In genomic region chr4:176319704-176320339, GRCh38 we compare ENCODE assay signal across 8 cellular contexts. TPM values are rescaled to one million over a fixed set of nuclear protein-coding genes. Genes with fewer than 3 reads are reported as not detected.
DNase-seq lines count a peak whose midpoint lies in the region; ATAC-seq, FAIRE-seq and TF ChIP-seq lines count a peak whose summit lies in the region.

Gene SPCS3 (plus strand): TSS chr4:176319966. CDS start chr4:176320077, 111 bp downstream.

- intact Hi-C loops in OCI-LY7 (cut with micrococcal nuclease; ENCODE audit: unreplicated experiment): loop anchor here (1.0 to 10.0 kb wide), 5 partner anchors 11 to 1395 kb away; partner anchors contain the start of genes SPATA4 and WDR17
- intact Hi-C loops in endothelial cell of umbilical vein (cut with micrococcal nuclease): loop anchor here (1.0 to 5.0 kb wide), 5 partner anchors 15 to 1123 kb away; partner anchors contain the start of genes AGA and SPATA4

- H4K20me1 ChIP-seq in OCI-LY7 (ENCODE audit: insufficient read depth, low read length): peaks cover 34% of the 10 kb centered on the region
- peaks cover 3% of the 10 kb centered on the region for H4K20me1 ChIP-seq in endothelial cell of umbilical vein (replicated peaks; ENCODE audit: control insufficient read depth, extremely low read depth, insufficient read depth, low read length)

- peaks cover 43% of the 10 kb centered on the region for H3K4me1 ChIP-seq in OCI-LY7 (ENCODE audit: insufficient read depth, low read length, poor library complexity, severe bottlenecking)
- peaks cover 20% of the 10 kb centered on the region for H3K4me1 ChIP-seq in endothelial cell of umbilical vein (ENCODE audit: control insufficient read depth, extremely low read depth, insufficient read depth, low read length)

- H3K27me3 ChIP-seq in endothelial cell of umbilical vein (ENCODE audit: control insufficient read depth in 2 of 2, insufficient read depth in 2 of 2, low read length in 2 of 2): no peaks in the 10 kb centered on the region

- peak; percentile 95 for TF ChIP-seq POLR2A in endothelial cell of umbilical vein (IDR thresholded peaks at IDR 0.05; ENCODE audit: low read depth, low read length)

- H3K79me2 ChIP-seq in OCI-LY7 (ENCODE audit: insufficient read depth, low read depth, low read length) (peaks cover 52% of the 10 kb centered on the region), endothelial cell of umbilical vein (ENCODE audit: control insufficient read depth, insufficient read depth, low read length) (peaks cover 50% of the 10 kb centered on the region)

- DNase-seq in D721Med (ENCODE audit: insufficient read length, low spot score): peak; percentile 60
- peak; percentile 72 for DNase-seq in HuH-7.5 (ENCODE audit: low spot score)
- DNase-seq in OCI-LY7 (ENCODE audit: low spot score): peak; percentile 98
- DNase-seq in activated T-cell treated with anti-CD3 and anti-CD28 coated beads for 1 hour (ENCODE audit: low read depth): peak; percentile 96
- peak; percentile 95 for DNase-seq in endothelial cell of umbilical vein (ENCODE audit: low read depth, low spot score)
- DNase-seq in middle frontal gyrus (ENCODE audit: extremely low spot score, low spot score): peak; percentile 98
- peak; percentile 90 for DNase-seq in stimulated activated CD8-positive, alpha-beta memory T cell treated with anti-CD3 and anti-CD28 coated beads, Interleukin-2, amount 100 ng/mL, for 48 hours (ENCODE audit: low read depth in 2 of 2)

- H3K36me3 ChIP-seq in OCI-LY7 (ENCODE audit: insufficient read depth, low read length) (peaks cover 42% of the 10 kb centered on the region), endothelial cell of umbilical vein (ENCODE audit: control insufficient read depth in 2 of 2, extremely low read depth in 1 of 2, insufficient read depth in 2 of 2, low read length in 2 of 2) (no peaks in the 10 kb centered on the region)

- POLR2A ChIA-PET in OCI-LY7 (lab: Charles Lee): interaction anchor here (0.7 to 1.5 kb wide), 9 partner anchors 9 to 944 kb away, joined by 3 to 35 read pairs (median 4); no protein-coding TSS in a partner anchor
- POLR2A ChIA-PET in endothelial cell of umbilical vein (lab: Charles Lee): no interaction called here

- H3K9me1 ChIP-seq in endothelial cell of umbilical vein (replicated peaks; ENCODE audit: control insufficient read depth, extremely low read depth, insufficient read depth, low read length): peaks cover 2% of the 10 kb centered on the region

- peak within 1 kb of the TSS; percentile 94 for H3K4me2 ChIP-seq in OCI-LY7 (ENCODE audit: low read length)
- peak within 1 kb of the TSS; percentile 97 for H3K4me2 ChIP-seq in endothelial cell of umbilical vein (ENCODE audit: insufficient read depth, low read length)

- CTCF ChIA-PET in OCI-LY7 (lab: Charles Lee; ENCODE audit: unreplicated experiment): no interaction called here
- CTCF ChIA-PET in endothelial cell of umbilical vein (lab: Charles Lee): no interaction called here

- BruUV-seq in OCI-LY7 (replicated peaks; lab: Mats Ljungman, UMichigan): no TSS peak
- BruUV-seq in endothelial cell of umbilical vein (replicated peaks; lab: Mats Ljungman, UMichigan): no TSS peak

- H3K4me3 ChIP-seq in OCI-LY7 (ENCODE audit: low read depth, low read length, poor library complexity, severe bottlenecking) (peak within 1 kb of the TSS; percentile 99), endothelial cell of umbilical vein (replicated peaks in 1 of 3; ENCODE audit: insufficient read depth in 1 of 3, low read depth in 1 of 3, low read length in 3 of 3) (peak within 1 kb of the TSS; percentile 51 to 85 (median 74))

- H2AFZ ChIP-seq in OCI-LY7 (ENCODE audit: low read length): peak within 1 kb of the TSS; percentile 68; the same call in 1 of the 2 replicates
- H2AFZ ChIP-seq in endothelial cell of umbilical vein (ENCODE audit: low read depth, low read length): peak within 1 kb of the TSS; percentile 97

- H3K9me3 ChIP-seq in OCI-LY7 (ENCODE audit: low read length) (no peaks in the 10 kb centered on the region), endothelial cell of umbilical vein (replicated peaks; ENCODE audit: control insufficient read depth, insufficient read depth, low read length) (no peaks in the 10 kb centered on the region)

- no peak for FAIRE-seq in D721Med (lab: Jason Lieb, UNC)
- peak; percentile 76 for FAIRE-seq in endothelial cell of umbilical vein (lab: Jason Lieb, UNC)

- peak; percentile 91 for ATAC-seq in GM21526 (IDR thresholded peaks at IDR 0.05; ENCODE audit: low FRiP score, unreplicated experiment)

- H3K9ac ChIP-seq in endothelial cell of umbilical vein (replicated peaks; ENCODE audit: extremely low read depth, insufficient read depth, low read length): peak within 1 kb of the TSS; percentile 99

- dilution Hi-C loops in endothelial cell of umbilical vein (cut with MboI; ENCODE audit: extremely low pct_ligation_motif_present, low sequenced_read_pairs): no loop called here

- H3K9me2 ChIP-seq in OCI-LY7 (ENCODE audit: insufficient read depth, low read length): no peaks in the 10 kb centered on the region

- H3K27ac ChIP-seq in OCI-LY7 (ENCODE audit: low read depth, low read length, poor library complexity, severe bottlenecking): peak within 1 kb of the TSS; percentile 96
- H3K27ac ChIP-seq in endothelial cell of umbilical vein (ENCODE audit: insufficient read depth, low read depth, low read length): peak within 1 kb of the TSS; percentile 99

- TF ChIP-seq CTCF in D721Med (IDR thresholded peaks at IDR 0.05; ENCODE audit: insufficient read depth, missing control alignments): no peak
- no peak for TF ChIP-seq CTCF in OCI-LY7 (conservative IDR thresholded peaks at IDR 0.05; ENCODE audit: low read length)
- TF ChIP-seq CTCF in endothelial cell of umbilical vein (IDR thresholded peaks at IDR 0.05; ENCODE audit: extremely low read depth in 1 of 2, insufficient read depth in 1 of 2, low read depth in 1 of 2, low read length in 2 of 2): no peak

TF ChIP-seq in endothelial cell of umbilical vein, 7 proteins besides CTCF, POLR2A, EP300 and RAD21:
- TF ChIP-seq JUN (IDR thresholded peaks at IDR 0.05; ENCODE audit: borderline replicate concordance, insufficient read depth, insufficient read length, low read depth): no peak
- TF ChIP-seq POLR2AphosphoS5 (IDR thresholded peaks at IDR 0.05; ENCODE audit: insufficient read depth, low read depth, low read length): peak; percentile 84

RNA-seq across cellular contexts. Expression of gene SPCS3, which starts in this region (rescaled TPM):
- 100 and 122 TPM in 2 replicates for total RNA-seq in OCI-LY7 (2014; rRNA removed; shearing (Covaris generic))
- 253 and 268 TPM in 2 replicates for total RNA-seq in OCI-LY7 (2022)
- 179 and 183 TPM in 2 replicates for total RNA-seq in endothelial cell of umbilical vein
- 25.4 and 36.4 TPM in 2 replicates for polyA plus RNA-seq in endothelial cell of umbilical vein
- polyA plus RNA-seq in endothelial cell of umbilical vein (2011; cell fraction: cytosol; rRNA removed): 31.0 and 36.5 TPM in 2 replicates
- 49.4 and 73.0 TPM in 2 replicates for polyA plus RNA-seq in endothelial cell of umbilical vein (2011; cell fraction: nucleus; rRNA removed)
- polyA plus RNA-seq in endothelial cell of umbilical vein (2012): 71.9 and 75.1 TPM in 2 replicates
- polyA minus RNA-seq in endothelial cell of umbilical vein: 37.2 and 49.0 TPM in 2 replicates
- polyA minus RNA-seq in endothelial cell of umbilical vein (2011; cell fraction: cytosol; rRNA and poly(A)+ RNA removed): 31.7 TPM
- polyA minus RNA-seq in endothelial cell of umbilical vein (2011; cell fraction: nucleus; rRNA and poly(A)+ RNA removed): 131 and 158 TPM in 2 replicates

Comparison
In these comparisons a context has a peak if more than half of its experiments do, and no peak if none do; other contexts are left out.
1. Peak in every context shown above with its lines: DNase-seq, ATAC-seq, H3K4me3 ChIP-seq and H3K27ac ChIP-seq.